Comparison of ENCODE assay signal across 17 cellular contexts in genomic region chr19:3119071-3119781, GRCh38. TPM values are rescaled to one million over a fixed set of nuclear protein-coding genes. Genes with fewer than 3 reads are reported as not detected.
DNase-seq lines count a peak whose midpoint lies in the region; ATAC-seq, FAIRE-seq and TF ChIP-seq lines count a peak whose summit lies in the region.
"Had no signal": no experiment of that assay in that cellular context is flagged by ENCODE, and none has a peak within 500 bp of the region (broad histone marks: within the 10 kb centered on the region; RNA-seq: fewer than 3 reads in every experiment).

No MANE protein-coding gene starts in this region.

- H3K9me3 ChIP-seq in right atrium auricular region = no peaks in the 10 kb centered on the region
- H3K9me3 ChIP-seq in heart right ventricle = no peaks in the 10 kb centered on the region
- no peaks in the 10 kb centered on the region for H3K9me3 ChIP-seq in K562 (replicated peaks; ENCODE audit: control insufficient read depth, insufficient read depth, low read depth, low read length)
- no peaks in the 10 kb centered on the region for H3K9me3 ChIP-seq in kidney (ENCODE audit: control insufficient read depth in 1 of 2, low read length in 2 of 2)

- CTCF ChIA-PET in K562 (lab: Yijun Ruan, JAX; ENCODE audit: low intra/inter-chr PET ratio) = no interaction called here

- H3K79me2 ChIP-seq in K562 (ENCODE audit: control insufficient read depth, insufficient read depth, low read length) = no peaks in the 10 kb centered on the region

- BruUV-seq in K562 (replicated peaks; lab: Mats Ljungman, UMichigan) = no TSS peak

- in situ Hi-C loops in K562 (cut with MboI) = no loop called here

- TF ChIP-seq RAD21 in K562 (CRISPR knock-in tag; conservative IDR thresholded peaks at IDR 0.05 in 1 of 2, IDR thresholded peaks at IDR 0.05 in 1 of 2) = no peak

- ATAC-seq in heart right ventricle (no peak), K562 (no peak), GM19035 (IDR thresholded peaks at IDR 0.05; ENCODE audit: unreplicated experiment) (no peak)
- ATAC-seq: CD8-positive, alpha-beta T cell had no signal

- H3K27me3 ChIP-seq in right atrium auricular region (no peaks in the 10 kb centered on the region), heart right ventricle (no peaks in the 10 kb centered on the region), K562 (ENCODE audit: control insufficient read depth in 2 of 2, insufficient read depth in 2 of 2, low read length in 2 of 2) (no peaks in the 10 kb centered on the region)

- H3K27ac ChIP-seq in right atrium auricular region (peak overlapping the region; percentile 31 to 55), heart right ventricle (no peak overlapping the region), K562 (ENCODE audit: extremely low read depth, low read depth, low read length) (no peak overlapping the region), kidney (ENCODE audit: low read depth in 2 of 2, low read length in 2 of 2) (no peak overlapping the region)

- peaks cover 0 to 10% of the 10 kb centered on the region in 2 donors for H3K4me1 ChIP-seq in right atrium auricular region
- peaks cover 0 to 17% (median 3%) of the 10 kb centered on the region in 9 donors for H3K4me1 ChIP-seq in heart right ventricle
- H3K4me1 ChIP-seq in K562 (replicated peaks in 1 of 2; ENCODE audit: control insufficient read depth in 2 of 2, insufficient read depth in 2 of 2, low read length in 2 of 2) = peaks cover 0 to 51% of the 10 kb centered on the region in 2 experiments; a peak in 2 of 5 replicates
- H3K4me1 ChIP-seq in kidney (ENCODE audit: control insufficient read depth in 1 of 2, insufficient read depth in 1 of 2, low read depth in 1 of 2, low read length in 2 of 2) = no peaks in the 10 kb centered on the region

- no peak for TF ChIP-seq EP300 in K562 (IDR thresholded peaks at IDR 0.05; ENCODE audit: low read length)

- no peak for FAIRE-seq in K562 (lab: Jason Lieb, UNC)
- FAIRE-seq in kidney (lab: Jason Lieb, UNC) = no peak
- FAIRE-seq: A204.1, D721Med, GM12892, H1, HTR-8/SVneo had no signal

- intact Hi-C loops in heart right ventricle (cut with DNase I) = loop anchor here in 1 of 10 donors (5.0 kb wide), 1 partner anchor 992 kb away; no protein-coding TSS in a partner anchor
- intact Hi-C loops in K562 (cut with micrococcal nuclease) = no loop called here
- intact Hi-C loops in kidney (cut with DNase I) = no loop called here

- DNase-seq in right atrium auricular region (ENCODE audit: low spot score) (no peak), heart right ventricle (no peak), K562 (ENCODE audit: extremely low read depth in 1 of 4, low spot score in 3 of 4) (no peak), kidney (peak; percentile 59), SW 1271 (lab: John Stamatoyannopoulos, UW) (no peak)
- DNase-seq in effector CD8-positive, alpha-beta T cell (lab: John Stamatoyannopoulos, UW) = no peak
- DNase-seq: COR-L47, DND-41, GDM1, HCEC 1CT had no signal

- TF ChIP-seq CTCF in right atrium auricular region (IDR thresholded peaks at IDR 0.05) (no peak), heart right ventricle (IDR thresholded peaks at IDR 0.05) (no peak), K562 (IDR thresholded peaks at IDR 0.05 in 2 of 3, conservative IDR thresholded peaks at IDR 0.05 in 1 of 3; ENCODE audit: insufficient read depth in 2 of 3, low read depth in 1 of 3, low read length in 3 of 3) (no peak), kidney (IDR thresholded peaks at IDR 0.05; ENCODE audit: borderline replicate concordance, extremely low read depth, insufficient read depth) (no peak)

- H3K4me3 ChIP-seq in right atrium auricular region = no peak overlapping the region
- no peak overlapping the region for H3K4me3 ChIP-seq in heart right ventricle
- H3K4me3 ChIP-seq in K562 = no peak overlapping the region
- no peak overlapping the region for H3K4me3 ChIP-seq in kidney (ENCODE audit: low read length in 2 of 2)

- no peak overlapping the region for H3K4me2 ChIP-seq in K562 (ENCODE audit: insufficient read depth, low read length)

- 91 to 94% methylated on average over 28 of the region's 28 CpGs for WGBS in heart right ventricle, 2 donors
- 95% methylated on average over 19 of the region's 28 CpGs for WGBS in K562 (ENCODE audit: insufficient coverage, low coverage, missing lambda C conversion rate)

- POLR2A ChIA-PET in K562 (lab: Yijun Ruan, JAX) = no interaction called here

- H4K20me1 ChIP-seq in K562 (replicated peaks; ENCODE audit: control insufficient read depth, insufficient read depth, low read length) = no peaks in the 10 kb centered on the region

- no peak for TF ChIP-seq POLR2A in K562 (conservative IDR thresholded peaks at IDR 0.05)

- no peak overlapping the region for H2AFZ ChIP-seq in K562 (ENCODE audit: low read depth, low read length)

- no peaks in the 10 kb centered on the region for H3K9me1 ChIP-seq in K562 (ENCODE audit: control insufficient read depth, insufficient read depth, low read length)

- H3K36me3 ChIP-seq in right atrium auricular region = peaks cover 58% of the 10 kb centered on the region
- H3K36me3 ChIP-seq in heart right ventricle = peaks cover 0 to 82% (median 24%) of the 10 kb centered on the region in 9 donors
- peaks cover 23% of the 10 kb centered on the region; the same call in 1 of the 3 replicates for H3K36me3 ChIP-seq in K562 (ENCODE audit: control insufficient read depth, insufficient read depth, low read length)
- peaks cover 0 to 18% of the 10 kb centered on the region in 2 donors for H3K36me3 ChIP-seq in kidney (ENCODE audit: control insufficient read depth in 1 of 2, insufficient read depth in 2 of 2, low read length in 2 of 2)

- H3K9ac ChIP-seq in K562 (ENCODE audit: insufficient read depth in 1 of 2, low read depth in 2 of 2, low read length in 2 of 2) (no peak overlapping the region; a peak in 1 of 4 replicates), kidney (ENCODE audit: low read length in 2 of 2) (no peak overlapping the region)

RNA-seq across cellular contexts. Expression of gene GNA15, which starts 16.6 kb away (rescaled TPM):
- 1 to 10 TPM in 1 of 2 donors, under 1 TPM in 1; 0.74 to 3.0 TPM for total RNA-seq in right atrium auricular region
- 1 to 10 TPM in 5 of 10 donors, under 1 TPM in 5; 0.42 to 8.9 (median 0.99) TPM for total RNA-seq in heart right ventricle
- polyA plus RNA-seq in heart right ventricle = 1 to 10 TPM; 1.0 to 1.4 TPM
- 0.35 TPM in 1 of 2 replicates, not detected in the other for total RNA-seq in K562 (2011; cell fraction: chromatin; rRNA removed; ENCODE audit: low replicate concordance)
- 0.13 and 0.17 TPM in 2 replicates for total RNA-seq in K562 (2011; cell fraction: nucleolus; rRNA removed)
- total RNA-seq in K562 (2011; cell fraction: nucleoplasm; rRNA removed) = not detected in 2 replicates
- 0.09 TPM in 1 of 2 replicates, not detected in the other for total RNA-seq in K562 (2014; rRNA removed)
- 0.07 and 0.13 TPM in 2 replicates for total RNA-seq in K562 (2014; rRNA removed; fragmentation: Illumina TruSeq; extraction: Trizol)
- 0.19 and 0.22 TPM in 2 replicates for total RNA-seq in K562 (2015; rRNA removed; fragmentation: Illumina TruSeq; extraction: Trizol)
- 0.13 and 0.24 TPM in 2 replicates for total RNA-seq in K562 (2021)
- 0.19 and 0.22 TPM in 2 replicates for polyA plus RNA-seq in K562 (2011; rRNA removed)
- 0.18 and 0.25 TPM in 2 replicates for polyA plus RNA-seq in K562 (2011; cell fraction: cytosol; rRNA removed)
- polyA plus RNA-seq in K562 (2011; cell fraction: nucleus; rRNA removed) = 0.29 and 0.40 TPM in 2 replicates
- polyA plus RNA-seq in K562 (2012) = 0.65 and 0.76 TPM in 2 replicates
- 0.10 and 0.22 TPM in 2 replicates for polyA plus RNA-seq in K562 (2014; fragmentation: Illumina TruSeq; extraction: Trizol)
- under 1 TPM in 1 of 2 experiments, not detected in 1; 0.03 TPM for polyA plus RNA-seq in K562 (2014; fragmentation: Nextera tagmentation; extraction: Ambion mirVana)
- polyA plus RNA-seq in K562 (2014; rRNA removed) = 0.11 and 0.35 TPM in 2 replicates
- polyA minus RNA-seq in K562 (2011; rRNA and poly(A)+ RNA removed) = 0.27 TPM in 1 of 2 replicates, not detected in the other
- not detected in 2 replicates for polyA minus RNA-seq in K562 (2011; cell fraction: cytosol; rRNA and poly(A)+ RNA removed)
- 0.13 TPM in 1 of 2 replicates, not detected in the other for polyA minus RNA-seq in K562 (2011; cell fraction: nucleus; rRNA and poly(A)+ RNA removed)
- total RNA-seq in kidney = 8.7 TPM
- 1.7 TPM for polyA plus RNA-seq in kidney (ENCODE audit: insufficient read depth, low read depth, low replicate concordance)

RNA-seq across cellular contexts. Expression of gene GNA11, which starts 25.1 kb away (rescaled TPM):
- total RNA-seq in right atrium auricular region (10 to 100 TPM; 58.4 to 77.9 TPM), heart right ventricle (10 to 100 TPM; 57.4 to 83.2 (median 68.8) TPM), K562 (2014; rRNA removed) (14.5 and 19.3 TPM in 2 replicates), K562 (2014; rRNA removed; fragmentation: Illumina TruSeq; extraction: Trizol) (7.0 and 12.7 TPM in 2 replicates), K562 (2015; rRNA removed; fragmentation: Illumina TruSeq; extraction: Trizol) (13.4 and 16.5 TPM in 2 replicates), K562 (2021) (24.3 and 24.8 TPM in 2 replicates), kidney (69.4 TPM)
- polyA plus RNA-seq in heart right ventricle (10 to 100 TPM; 28.2 to 40.7 TPM), K562 (2011; rRNA removed) (3.6 and 9.7 TPM in 2 replicates), K562 (2014; fragmentation: Illumina TruSeq; extraction: Trizol) (23.5 and 24.5 TPM in 2 replicates), K562 (2014; fragmentation: Nextera tagmentation; extraction: Ambion mirVana) (under 1 TPM; 0.18 to 0.21 TPM), K562 (2014; rRNA removed) (16.6 and 18.2 TPM in 2 replicates), kidney (ENCODE audit: insufficient read depth, low read depth, low replicate concordance) (43.9 TPM)
- 18.8 and 42.3 TPM in 2 replicates for total RNA-seq in K562 (2011; cell fraction: chromatin; rRNA removed; ENCODE audit: low replicate concordance)
- total RNA-seq in K562 (2011; cell fraction: nucleolus; rRNA removed) = 20.7 and 22.8 TPM in 2 replicates
- 12.6 and 17.6 TPM in 2 replicates for total RNA-seq in K562 (2011; cell fraction: nucleoplasm; rRNA removed)
- 11.1 and 14.7 TPM in 2 replicates for polyA plus RNA-seq in K562 (2011; cell fraction: cytosol; rRNA removed)
- 18.1 and 22.6 TPM in 2 replicates for polyA plus RNA-seq in K562 (2011; cell fraction: nucleus; rRNA removed)
- polyA plus RNA-seq in K562 (2012) = 22.6 and 23.5 TPM in 2 replicates
- polyA minus RNA-seq in K562 (2011; rRNA and poly(A)+ RNA removed) = 1.6 and 10.8 TPM in 2 replicates
- 10.8 and 11.5 TPM in 2 replicates for polyA minus RNA-seq in K562 (2011; cell fraction: cytosol; rRNA and poly(A)+ RNA removed)
- 4.6 and 5.7 TPM in 2 replicates for polyA minus RNA-seq in K562 (2011; cell fraction: nucleus; rRNA and poly(A)+ RNA removed)

RNA-seq across cellular contexts. Expression of gene TLE5, which starts 56.9 kb away (rescaled TPM):
- 1,000 to 10,000 TPM in 1 of 2 donors, 100 to 1,000 TPM in 1; 869 to 1,050 TPM for total RNA-seq in right atrium auricular region
- total RNA-seq in heart right ventricle = 100 to 1,000 TPM; 653 to 857 (median 758) TPM
- 1,000 to 10,000 TPM in 1 of 2 donors, 100 to 1,000 TPM in 1; 679 to 1,254 TPM for polyA plus RNA-seq in heart right ventricle
- 147 and 335 TPM in 2 replicates for total RNA-seq in K562 (2011; cell fraction: chromatin; rRNA removed; ENCODE audit: low replicate concordance)
- total RNA-seq in K562 (2011; cell fraction: nucleolus; rRNA removed) = 259 and 282 TPM in 2 replicates
- total RNA-seq in K562 (2011; cell fraction: nucleoplasm; rRNA removed) = 209 and 242 TPM in 2 replicates
- total RNA-seq in K562 (2014; rRNA removed) = 264 and 355 TPM in 2 replicates
- total RNA-seq in K562 (2014; rRNA removed; fragmentation: Illumina TruSeq; extraction: Trizol) = 75.8 and 89.1 TPM in 2 replicates
- 172 and 178 TPM in 2 replicates for total RNA-seq in K562 (2015; rRNA removed; fragmentation: Illumina TruSeq; extraction: Trizol)
- 347 and 360 TPM in 2 replicates for total RNA-seq in K562 (2021)
- 280 and 366 TPM in 2 replicates for polyA plus RNA-seq in K562 (2011; rRNA removed)
- polyA plus RNA-seq in K562 (2011; cell fraction: cytosol; rRNA removed) = 357 and 770 TPM in 2 replicates
- 343 and 561 TPM in 2 replicates for polyA plus RNA-seq in K562 (2011; cell fraction: nucleus; rRNA removed)
- polyA plus RNA-seq in K562 (2012) = 396 and 430 TPM in 2 replicates
- 235 and 381 TPM in 2 replicates for polyA plus RNA-seq in K562 (2014; fragmentation: Illumina TruSeq; extraction: Trizol)
- polyA plus RNA-seq in K562 (2014; fragmentation: Nextera tagmentation; extraction: Ambion mirVana) = 1 to 10 TPM; 2.0 to 6.2 TPM
- 316 and 334 TPM in 2 replicates for polyA plus RNA-seq in K562 (2014; rRNA removed)
- polyA minus RNA-seq in K562 (2011; rRNA and poly(A)+ RNA removed) = 222 and 305 TPM in 2 replicates
- polyA minus RNA-seq in K562 (2011; cell fraction: cytosol; rRNA and poly(A)+ RNA removed) = 290 and 401 TPM in 2 replicates
- polyA minus RNA-seq in K562 (2011; cell fraction: nucleus; rRNA and poly(A)+ RNA removed) = 64.5 and 71.5 TPM in 2 replicates
- total RNA-seq in kidney = 526 TPM
- polyA plus RNA-seq in kidney (ENCODE audit: insufficient read depth, low read depth, low replicate concordance) = 580 TPM

RNA-seq across cellular contexts. Expression of gene S1PR4, which starts 59.3 kb away (rescaled TPM):
- total RNA-seq in right atrium auricular region (under 1 TPM; 0.48 to 0.94 TPM), heart right ventricle (1 to 10 TPM in 1 of 10 donors, under 1 TPM in 9; 0.24 to 3.3 (median 0.59) TPM), K562 (2014; rRNA removed) (not detected in 2 replicates), K562 (2014; rRNA removed; fragmentation: Illumina TruSeq; extraction: Trizol) (not detected in 2 replicates), K562 (2015; rRNA removed; fragmentation: Illumina TruSeq; extraction: Trizol) (not detected in 2 replicates), K562 (2021) (0.18 and 0.27 TPM in 2 replicates), kidney (5.1 TPM)
- polyA plus RNA-seq in heart right ventricle (1 to 10 TPM; 1.5 to 1.9 TPM), K562 (2011; rRNA removed) (not detected in 2 replicates), K562 (2014; fragmentation: Illumina TruSeq; extraction: Trizol) (not detected in 2 replicates), K562 (2014; fragmentation: Nextera tagmentation; extraction: Ambion mirVana) (not detected), K562 (2014; rRNA removed) (0.07 TPM in 1 of 2 replicates, not detected in the other), kidney (ENCODE audit: insufficient read depth, low read depth, low replicate concordance) (0.67 TPM)
- not detected in 2 replicates for total RNA-seq in K562 (2011; cell fraction: chromatin; rRNA removed; ENCODE audit: low replicate concordance)
- not detected in 2 replicates for total RNA-seq in K562 (2011; cell fraction: nucleolus; rRNA removed)
- total RNA-seq in K562 (2011; cell fraction: nucleoplasm; rRNA removed) = not detected in 2 replicates
- 0.04 TPM in 1 of 2 replicates, not detected in the other for polyA plus RNA-seq in K562 (2011; cell fraction: cytosol; rRNA removed)
- polyA plus RNA-seq in K562 (2011; cell fraction: nucleus; rRNA removed) = 0.08 and 0.53 TPM in 2 replicates
- polyA plus RNA-seq in K562 (2012) = not detected in 2 replicates
- polyA minus RNA-seq in K562 (2011; rRNA and poly(A)+ RNA removed) = not detected in 2 replicates
- polyA minus RNA-seq in K562 (2011; cell fraction: cytosol; rRNA and poly(A)+ RNA removed) = not detected in 2 replicates
- 0.13 TPM in 1 of 2 replicates, not detected in the other for polyA minus RNA-seq in K562 (2011; cell fraction: nucleus; rRNA and poly(A)+ RNA removed)
- total RNA-seq: H1 had no signal
- polyA plus RNA-seq: H1 had no signal

Comparison
In these comparisons a context has a peak if more than half of its experiments do, and no peak if none do; other contexts are left out.
1. H3K27ac ChIP-seq: peak in right atrium auricular region (2 of 2); none in heart right ventricle (0 of 10), K562 (single experiment) and kidney (0 of 2).